In genomic region chr12:57717846-57718640, GRCh38 we compare ENCODE assay signal across 14 cellular contexts.
"Had no signal": no experiment of that assay in that cellular context is flagged by ENCODE, and none has a peak within 500 bp of the region (broad histone marks: within the 10 kb centered on the region; RNA-seq: fewer than 3 reads in every experiment).

No MANE protein-coding gene starts in this region.

- DNase-seq: activated CD4-positive, alpha-beta T cell treated with anti-CD3 and anti-CD28 coated beads, Interleukin-2, amount 50 U/mL, for 4 hours; activated naive CD8-positive, alpha-beta T cell treated with anti-CD3 and anti-CD28 coated beads, Interleukin-2, amount 10 ng/mL, durations not matched to agents 7 days and 5 days; anterior cingulate cortex; dorsolateral prefrontal cortex; gastrocnemius medialis; islet precursor cell; nucleus accumbens; psoas muscle; stimulated activated CD4-positive, alpha-beta T cell treated with anti-CD3 and anti-CD28 coated beads, Interleukin-2, amount 100 ng/mL, for 48 hours had no signal

- H3K4me1 ChIP-seq: gastrocnemius medialis, psoas muscle had no signal

- H3K27ac Mint-ChIP-seq: activated naive CD8-positive, alpha-beta T cell treated with anti-CD3 and anti-CD28 coated beads, Interleukin-2, amount 10 ng/mL, durations not matched to agents 7 days and 5 days; activated T-helper 2 cell treated with anti-CD3 and anti-CD28 coated beads, Interferon-gamma antibody, Interleukin-2, Interleukin-4, amounts not matched to agents 10 μg/mL and 5 μg/mL and 100 μg/mL, durations not matched to agents 14 hours and 24 hours and 36 hours; T-helper 2 cell treated with Interferon-gamma antibody and Interleukin-4, amounts not matched to agents 5 μg/mL and 100 μg/mL, for 36 hours had no signal

- H3K27ac ChIP-seq: dorsolateral prefrontal cortex, gastrocnemius medialis, psoas muscle had no signal

- H3K4me3 ChIP-seq: dorsolateral prefrontal cortex, gastrocnemius medialis, psoas muscle had no signal

- H3K27me3 Mint-ChIP-seq: activated naive CD8-positive, alpha-beta T cell treated with anti-CD3 and anti-CD28 coated beads, Interleukin-2, amount 10 ng/mL, durations not matched to agents 7 days and 5 days; natural killer cell treated with Interleukin-12 subunit alpha and Interleukin-12 subunit beta and Interleukin-15 and Interleukin-18, amount 100 ng/mL, for 72 hours had no signal

- FAIRE-seq: urothelium cell line had no signal

- H3K9me3 ChIP-seq: gastrocnemius medialis, psoas muscle had no signal

- H3K4me3 Mint-ChIP-seq: activated naive CD8-positive, alpha-beta T cell treated with anti-CD3 and anti-CD28 coated beads, Interleukin-2, amount 10 ng/mL, durations not matched to agents 7 days and 5 days; natural killer cell treated with Interleukin-12 subunit alpha and Interleukin-12 subunit beta and Interleukin-15 and Interleukin-18, amount 100 ng/mL, for 72 hours; T-helper 2 cell treated with Interferon-gamma antibody and Interleukin-4, amounts not matched to agents 5 μg/mL and 100 μg/mL, for 36 hours had no signal

- ATAC-seq: gastrocnemius medialis; left lobe of liver; natural killer cell treated with Interleukin-12 subunit alpha and Interleukin-12 subunit beta and Interleukin-15 and Interleukin-18, amount 100 ng/mL, for 72 hours; psoas muscle had no signal

- H3K9me3 Mint-ChIP-seq: activated naive CD8-positive, alpha-beta T cell treated with anti-CD3 and anti-CD28 coated beads, Interleukin-2, amount 10 ng/mL, durations not matched to agents 7 days and 5 days; activated T-helper 2 cell treated with anti-CD3 and anti-CD28 coated beads, Interferon-gamma antibody, Interleukin-2, Interleukin-4, amounts not matched to agents 10 μg/mL and 5 μg/mL and 100 μg/mL, durations not matched to agents 14 hours and 24 hours and 36 hours; natural killer cell treated with Interleukin-12 subunit alpha and Interleukin-12 subunit beta and Interleukin-15 and Interleukin-18, amount 100 ng/mL, for 72 hours; T-helper 2 cell treated with Interferon-gamma antibody and Interleukin-4, amounts not matched to agents 5 μg/mL and 100 μg/mL, for 36 hours had no signal

- H3K27me3 ChIP-seq: dorsolateral prefrontal cortex, gastrocnemius medialis had no signal
